ENCODE assay signal across 15 cellular contexts in the genomic region with DNA sequence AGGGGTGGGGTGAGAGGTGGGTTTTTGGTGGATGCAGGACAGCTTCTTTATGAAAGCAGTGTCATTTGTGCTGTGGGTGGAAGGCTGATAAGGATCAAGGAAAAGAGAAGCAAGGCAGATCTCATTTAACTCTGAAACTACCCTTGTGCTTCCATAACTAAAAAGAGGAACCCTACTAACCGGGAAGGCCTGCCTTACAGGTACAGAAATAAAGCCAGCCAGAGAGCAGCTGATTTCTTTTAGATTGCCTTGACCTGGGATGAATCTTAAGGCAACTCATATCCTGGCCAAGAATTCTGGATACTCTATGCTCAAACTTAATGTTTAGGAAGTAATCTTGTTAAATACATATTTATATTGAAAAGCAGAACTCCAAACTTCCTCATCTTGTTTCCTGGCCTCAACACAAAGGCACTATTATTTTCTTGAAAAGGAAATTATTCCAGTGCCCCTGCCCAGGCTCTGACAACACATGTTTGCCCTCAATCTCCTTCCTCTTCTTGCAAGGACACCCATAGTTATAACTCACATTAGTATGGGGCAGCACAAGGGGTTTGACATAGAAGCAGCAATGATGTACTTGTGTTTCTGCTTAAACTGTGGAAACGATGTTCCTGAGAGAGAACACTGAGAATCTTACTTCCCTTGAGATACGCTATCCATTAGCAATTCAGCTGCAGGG.
A peak's percentile ranks its signal among the peaks of the same experiment; 100 is the strongest.
DNase-seq lines count a peak whose midpoint lies in the region; ATAC-seq, FAIRE-seq and TF ChIP-seq lines count a peak whose summit lies in the region.
"Had no signal": no experiment of that assay in that cellular context is flagged by ENCODE, and none has a peak within 500 bp of the region (broad histone marks: within the 10 kb centered on the region; RNA-seq: fewer than 3 reads in every experiment).

No MANE protein-coding gene starts in this region.

- H3K79me1 ChIP-seq in mesenchymal stem cell (replicated peaks; ENCODE audit: low read length, poor library complexity, severe bottlenecking) = no peaks in the 10 kb centered on the region

- H3K9ac ChIP-seq in K562 (ENCODE audit: insufficient read depth in 1 of 2, low read depth in 2 of 2, low read length in 2 of 2) (no peak overlapping the region), mesenchymal stem cell (ENCODE audit: low read length) (peak overlapping the region; percentile 40)

- H2BK120ac ChIP-seq in mesenchymal stem cell (ENCODE audit: low read depth, low read length) = no peak overlapping the region

- FAIRE-seq in K562 (lab: Jason Lieb, UNC) (no peak), RCC 7860 (lab: Jason Lieb, UNC) (no peak)

- no peak for TF ChIP-seq RAD21 in K562 (CRISPR knock-in tag; conservative IDR thresholded peaks at IDR 0.05 in 1 of 2, IDR thresholded peaks at IDR 0.05 in 1 of 2)

- intact Hi-C loops in K562 (cut with micrococcal nuclease) = no loop called here

- H4K8ac ChIP-seq in mesenchymal stem cell (ENCODE audit: low read length) = no peak overlapping the region

- TF ChIP-seq CTCF in K562 (IDR thresholded peaks at IDR 0.05 in 2 of 3, conservative IDR thresholded peaks at IDR 0.05 in 1 of 3; ENCODE audit: insufficient read depth in 2 of 3, low read depth in 1 of 3, low read length in 3 of 3) (no peak), tibial nerve (IDR thresholded peaks at IDR 0.05) (no peak)

- no peak overlapping the region for H3K18ac ChIP-seq in mesenchymal stem cell (ENCODE audit: low read depth in 1 of 2, low read length in 2 of 2)

- H3K4me2 ChIP-seq in K562 (ENCODE audit: insufficient read depth, low read length) = no peak overlapping the region
- H3K4me2 ChIP-seq in mesenchymal stem cell (ENCODE audit: low read length, poor library complexity, severe bottlenecking) = no peak overlapping the region

- POLR2A ChIA-PET in K562 (lab: Yijun Ruan, JAX) = interaction anchor here (1.1 kb wide), 1 partner anchor 12 kb away, joined by 3 read pairs; no protein-coding TSS in a partner anchor

- H4K20me1 ChIP-seq in K562 (replicated peaks; ENCODE audit: control insufficient read depth, insufficient read depth, low read length) = no peaks in the 10 kb centered on the region

- H3K36me3 ChIP-seq in K562 (ENCODE audit: control insufficient read depth, insufficient read depth, low read length) (no peaks in the 10 kb centered on the region), mesenchymal stem cell (ENCODE audit: control insufficient read depth in 1 of 2, insufficient read depth in 2 of 2, low read depth in 1 of 2, low read length in 2 of 2) (no peaks in the 10 kb centered on the region), tibial nerve (no peaks in the 10 kb centered on the region)

- H3K4me3 ChIP-seq in K562 (no peak overlapping the region), mesenchymal stem cell (ENCODE audit: insufficient read depth in 1 of 2, low read depth in 1 of 2, low read length in 2 of 2) (peak overlapping the region in 1 of 2 experiments; percentile 0), tibial nerve (no peak overlapping the region)

- peak; percentile 58 for DNase-seq in Ammon's horn (ENCODE audit: low spot score)
- DNase-seq in Kasumi-1 (lab: John Stamatoyannopoulos, UW) = peak; percentile 79 to 82
- DNase-seq in K562 (ENCODE audit: extremely low read depth in 1 of 4, low spot score in 3 of 4) = no peak
- no peak for DNase-seq in mesenchymal stem cell
- no peak for DNase-seq in tibial nerve (ENCODE audit: low spot score in 2 of 2)
- DNase-seq in GOT3 (lab: John Stamatoyannopoulos, UW) = no peak
- DNase-seq in stimulated activated CD4-positive, alpha-beta T cell treated with anti-CD3 and anti-CD28 coated beads, Interleukin-4, amount 100 ng/mL, for 4 hours = no peak
- no peak for DNase-seq in RCC 7860 (ENCODE audit: low spot score)
- DNase-seq: activated CD4-positive, alpha-beta T cell treated with anti-CD3 and anti-CD28 coated beads, Interleukin-2, amount 50 U/mL, for 1 hour; activated naive CD8-positive, alpha-beta T cell treated with anti-CD3 and anti-CD28 coated beads, Interleukin-2, amount 50 U/mL, for 24 hours; activated T-cell treated with anti-CD3 and anti-CD28 coated beads, Interleukin-2, amount 50 U/mL, for 72 hours; naive thymus-derived CD8-positive, alpha-beta T cell; stimulated activated CD4-positive, alpha-beta T cell treated with anti-CD3 and anti-CD28 coated beads, Interleukin-1b, Interleukin-23, amount 100 ng/mL, for 48 hours; T-helper 9 cell; trophoblast cell had no signal

- no peak overlapping the region for H2AFZ ChIP-seq in K562 (ENCODE audit: low read depth, low read length)
- H2AFZ ChIP-seq in mesenchymal stem cell (ENCODE audit: low read depth, low read length) = no peak overlapping the region

- no peak overlapping the region for H3K14ac ChIP-seq in mesenchymal stem cell (ENCODE audit: low read length in 2 of 2)

- in situ Hi-C loops in K562 (cut with MboI) = no loop called here

- H3K9me3 ChIP-seq in K562 (replicated peaks; ENCODE audit: control insufficient read depth, insufficient read depth, low read depth, low read length) (no peaks in the 10 kb centered on the region), mesenchymal stem cell (ENCODE audit: control insufficient read depth, low read length) (no peaks in the 10 kb centered on the region), tibial nerve (no peaks in the 10 kb centered on the region)

- H3K27me3 ChIP-seq in K562 (ENCODE audit: control insufficient read depth in 2 of 2, insufficient read depth in 2 of 2, low read length in 2 of 2) = no peaks in the 10 kb centered on the region
- no peaks in the 10 kb centered on the region for H3K27me3 ChIP-seq in mesenchymal stem cell (ENCODE audit: control insufficient read depth in 1 of 2, insufficient read depth in 1 of 2, low read length in 2 of 2)
- no peaks in the 10 kb centered on the region for H3K27me3 ChIP-seq in tibial nerve

- BruUV-seq in K562 (replicated peaks; lab: Mats Ljungman, UMichigan) = no TSS peak

- CTCF ChIA-PET in K562 (lab: Yijun Ruan, JAX; ENCODE audit: low intra/inter-chr PET ratio) = no interaction called here

- TF ChIP-seq POLR2A in K562 (conservative IDR thresholded peaks at IDR 0.05) (no peak), tibial nerve (IDR thresholded peaks at IDR 0.05) (no peak)

- no peak overlapping the region for H2BK5ac ChIP-seq in mesenchymal stem cell (ENCODE audit: low read depth, low read length, poor library complexity, severe bottlenecking)

- ATAC-seq in K562 = no peak
- ATAC-seq: activated naive CD8-positive, alpha-beta T cell treated with anti-CD3 and anti-CD28 coated beads, Interleukin-2, amount 50 U/mL, for 24 hours; activated T-cell treated with anti-CD3 and anti-CD28 coated beads, Interleukin-2, amount 50 U/mL, for 72 hours; naive thymus-derived CD8-positive, alpha-beta T cell had no signal

- no peak overlapping the region for H3K4ac ChIP-seq in mesenchymal stem cell (ENCODE audit: low read depth in 1 of 2, low read length in 2 of 2)

- no peak overlapping the region for H2AK5ac ChIP-seq in mesenchymal stem cell (ENCODE audit: low read length, severe bottlenecking)

- 0% methylated on average over 3 of the region's 3 CpGs for WGBS in K562 (ENCODE audit: insufficient coverage, low coverage, missing lambda C conversion rate)
- WGBS in mesenchymal stem cell = 84% methylated on average over 3 of the region's 3 CpGs
- WGBS in tibial nerve, 2 donors = 40 to 43% methylated on average over 3 of the region's 3 CpGs

- no peak overlapping the region for H4K91ac ChIP-seq in mesenchymal stem cell (ENCODE audit: low read length)

- H2BK12ac ChIP-seq in mesenchymal stem cell (ENCODE audit: low read length in 2 of 2) = no peak overlapping the region

- no peak for TF ChIP-seq EP300 in K562 (IDR thresholded peaks at IDR 0.05; ENCODE audit: low read length)
- TF ChIP-seq EP300 in tibial nerve (IDR thresholded peaks at IDR 0.05) = peak in 1 of 2 donors; percentile 68

- H2BK15ac ChIP-seq in mesenchymal stem cell (ENCODE audit: low read depth, poor library complexity, severe bottlenecking) = no peak overlapping the region

- H3K79me2 ChIP-seq in K562 (ENCODE audit: control insufficient read depth, insufficient read depth, low read length) = no peaks in the 10 kb centered on the region

- H3K4me1 ChIP-seq in K562 (replicated peaks in 1 of 2; ENCODE audit: control insufficient read depth in 2 of 2, insufficient read depth in 2 of 2, low read length in 2 of 2) (no peaks in the 10 kb centered on the region), mesenchymal stem cell (ENCODE audit: control insufficient read depth, insufficient read depth, low read depth, low read length) (no peaks in the 10 kb centered on the region), tibial nerve (peaks cover 4 to 67% (median 10%) of the 10 kb centered on the region in 4 donors)

- H3K23ac ChIP-seq in mesenchymal stem cell (ENCODE audit: low read length in 2 of 2) = no peak overlapping the region

- H3K27ac ChIP-seq in K562 (ENCODE audit: extremely low read depth, low read depth, low read length) (no peak overlapping the region), mesenchymal stem cell (ENCODE audit: low read length, poor library complexity, severe bottlenecking) (no peak overlapping the region), tibial nerve (no peak overlapping the region)

- no peaks in the 10 kb centered on the region for H3K9me1 ChIP-seq in K562 (ENCODE audit: control insufficient read depth, insufficient read depth, low read length)

TF ChIP-seq in K562, 482 proteins besides CTCF, POLR2A, EP300 and RAD21:
- TF ChIP-seq SPI1 (IDR thresholded peaks at IDR 0.05; ENCODE audit: borderline replicate concordance, low read depth, low read length) (peak; percentile 34; the same call in 1 of the 2 replicates), ZNF561 (CRISPR knock-in tag; conservative IDR thresholded peaks at IDR 0.05) (no peak), RFX7 (CRISPR knock-in tag; IDR thresholded peaks at IDR 0.05) (no peak), PHB2 (IDR thresholded peaks at IDR 0.05; ENCODE audit: low read depth) (no peak), CBX8 (IDR thresholded peaks at IDR 0.05; ENCODE audit: borderline replicate concordance, extremely low read depth, low read depth, low read length, poor library complexity, severe bottlenecking) (no peak)

Comparison
In these comparisons a context has a peak if more than half of its experiments do, and no peak if none do; other contexts are left out.
1. DNase-seq: peak in Ammon's horn (single experiment) and Kasumi-1 (2 of 2); none in K562 (0 of 4), mesenchymal stem cell (single experiment), tibial nerve (0 of 2), GOT3 (single experiment), stimulated activated CD4-positive, alpha-beta T cell treated with anti-CD3 and anti-CD28 coated beads, Interleukin-4, amount 100 ng/mL, for 4 hours (0 of 2) and RCC 7860 (single experiment).